1 cellular context compared by ENCODE assay signal in the genomic region with DNA sequence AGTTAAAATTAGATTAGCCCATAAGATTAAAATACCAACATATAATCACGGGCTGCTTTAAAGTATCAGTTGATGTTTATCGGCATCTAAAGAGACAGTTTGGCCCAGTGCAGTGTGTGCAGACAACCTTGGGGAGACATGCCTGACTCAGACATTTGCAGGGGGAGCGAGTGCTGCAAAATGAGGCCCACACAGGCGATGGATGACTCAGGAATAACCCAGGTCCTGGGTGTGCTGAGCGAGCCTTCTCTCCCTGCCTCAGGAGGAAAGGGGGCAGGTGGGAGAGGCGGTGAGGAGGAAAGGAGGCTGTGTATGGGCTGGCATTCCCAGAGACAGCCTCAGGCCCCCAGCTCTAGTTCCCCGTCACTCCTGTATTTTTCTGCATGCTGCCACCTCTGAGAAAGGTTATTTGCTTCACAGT.
TF ChIP-seq lines count a peak whose summit lies in the region.

No MANE protein-coding gene starts in this region.

TF ChIP-seq in K562, 482 proteins besides CTCF, POLR2A, EP300 and RAD21 (continued from another document and continues in another):
- TF ChIP-seq, protein P1, sequence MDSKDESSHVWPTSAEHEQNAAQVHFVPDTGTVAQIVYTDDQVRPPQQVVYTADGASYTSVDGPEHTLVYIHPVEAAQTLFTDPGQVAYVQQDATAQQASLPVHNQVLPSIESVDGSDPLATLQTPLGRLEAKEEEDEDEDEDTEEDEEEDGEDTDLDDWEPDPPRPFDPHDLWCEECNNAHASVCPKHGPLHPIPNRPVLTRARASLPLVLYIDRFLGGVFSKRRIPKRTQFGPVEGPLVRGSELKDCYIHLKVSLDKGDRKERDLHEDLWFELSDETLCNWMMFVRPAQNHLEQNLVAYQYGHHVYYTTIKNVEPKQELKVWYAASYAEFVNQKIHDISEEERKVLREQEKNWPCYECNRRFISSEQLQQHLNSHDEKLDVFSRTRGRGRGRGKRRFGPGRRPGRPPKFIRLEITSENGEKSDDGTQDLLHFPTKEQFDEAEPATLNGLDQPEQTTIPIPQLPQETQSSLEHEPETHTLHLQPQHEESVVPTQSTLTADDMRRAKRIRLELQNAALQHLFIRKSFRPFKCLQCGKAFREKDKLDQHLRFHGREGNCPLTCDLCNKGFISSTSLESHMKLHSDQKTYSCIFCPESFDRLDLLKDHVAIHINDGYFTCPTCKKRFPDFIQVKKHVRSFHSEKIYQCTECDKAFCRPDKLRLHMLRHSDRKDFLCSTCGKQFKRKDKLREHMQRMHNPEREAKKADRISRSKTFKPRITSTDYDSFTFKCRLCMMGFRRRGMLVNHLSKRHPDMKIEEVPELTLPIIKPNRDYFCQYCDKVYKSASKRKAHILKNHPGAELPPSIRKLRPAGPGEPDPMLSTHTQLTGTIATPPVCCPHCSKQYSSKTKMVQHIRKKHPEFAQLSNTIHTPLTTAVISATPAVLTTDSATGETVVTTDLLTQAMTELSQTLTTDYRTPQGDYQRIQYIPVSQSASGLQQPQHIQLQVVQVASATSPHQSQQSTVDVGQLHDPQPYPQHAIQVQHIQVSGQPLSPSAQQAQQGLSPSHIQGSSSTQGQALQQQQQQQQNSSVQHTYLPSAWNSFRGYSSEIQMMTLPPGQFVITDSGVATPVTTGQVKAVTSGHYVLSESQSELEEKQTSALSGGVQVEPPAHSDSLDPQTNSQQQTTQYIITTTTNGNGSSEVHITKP (IDR thresholded peaks at IDR 0.05; ENCODE audit: partially characterized antibody): peak; percentile 12
- 0 out of 4 replicates have a peak, but pooled peaks of 1 of the 2 experiments have one; percentile 36 for TF ChIP-seq MNT (conservative IDR thresholded peaks at IDR 0.05)
- TF ChIP-seq ZNF592 (IDR thresholded peaks at IDR 0.05): peak; percentile 79
- TF ChIP-seq, protein P2, sequence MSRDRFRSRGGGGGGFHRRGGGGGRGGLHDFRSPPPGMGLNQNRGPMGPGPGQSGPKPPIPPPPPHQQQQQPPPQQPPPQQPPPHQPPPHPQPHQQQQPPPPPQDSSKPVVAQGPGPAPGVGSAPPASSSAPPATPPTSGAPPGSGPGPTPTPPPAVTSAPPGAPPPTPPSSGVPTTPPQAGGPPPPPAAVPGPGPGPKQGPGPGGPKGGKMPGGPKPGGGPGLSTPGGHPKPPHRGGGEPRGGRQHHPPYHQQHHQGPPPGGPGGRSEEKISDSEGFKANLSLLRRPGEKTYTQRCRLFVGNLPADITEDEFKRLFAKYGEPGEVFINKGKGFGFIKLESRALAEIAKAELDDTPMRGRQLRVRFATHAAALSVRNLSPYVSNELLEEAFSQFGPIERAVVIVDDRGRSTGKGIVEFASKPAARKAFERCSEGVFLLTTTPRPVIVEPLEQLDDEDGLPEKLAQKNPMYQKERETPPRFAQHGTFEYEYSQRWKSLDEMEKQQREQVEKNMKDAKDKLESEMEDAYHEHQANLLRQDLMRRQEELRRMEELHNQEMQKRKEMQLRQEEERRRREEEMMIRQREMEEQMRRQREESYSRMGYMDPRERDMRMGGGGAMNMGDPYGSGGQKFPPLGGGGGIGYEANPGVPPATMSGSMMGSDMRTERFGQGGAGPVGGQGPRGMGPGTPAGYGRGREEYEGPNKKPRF (IDR thresholded peaks at IDR 0.05; ENCODE audit: low read depth, low read length): no peak
- peak; percentile 33 for TF ChIP-seq RBBP5 (IDR thresholded peaks at IDR 0.05; ENCODE audit: borderline replicate concordance, insufficient read depth, low read length, poor library complexity, severe bottlenecking)
- no peak for TF ChIP-seq STAT5B (CRISPR knock-in tag; IDR thresholded peaks at IDR 0.05)
- 0 out of 2 replicates have a peak, but pooled peaks have one; percentile 34 for TF ChIP-seq ETV5 (CRISPR knock-in tag; IDR thresholded peaks at IDR 0.05; ENCODE audit: low read depth)
- 0 out of 2 replicates have a peak, but pooled peaks have one; percentile 35 for TF ChIP-seq GATAD2A (IDR thresholded peaks at IDR 0.05)
- TF ChIP-seq C11orf30 (IDR thresholded peaks at IDR 0.05; ENCODE audit: low read depth): peak; percentile 94
- peak; percentile 62; the same call in 1 of the 2 replicates for TF ChIP-seq ZNF431 (CRISPR knock-in tag; IDR thresholded peaks at IDR 0.05)
- 0 out of 2 replicates have a peak, but pooled peaks have one; percentile 4 for TF ChIP-seq SMC3 (conservative IDR thresholded peaks at IDR 0.05; ENCODE audit: insufficient read depth, low read depth, low read length)
- TF ChIP-seq, protein P3, sequence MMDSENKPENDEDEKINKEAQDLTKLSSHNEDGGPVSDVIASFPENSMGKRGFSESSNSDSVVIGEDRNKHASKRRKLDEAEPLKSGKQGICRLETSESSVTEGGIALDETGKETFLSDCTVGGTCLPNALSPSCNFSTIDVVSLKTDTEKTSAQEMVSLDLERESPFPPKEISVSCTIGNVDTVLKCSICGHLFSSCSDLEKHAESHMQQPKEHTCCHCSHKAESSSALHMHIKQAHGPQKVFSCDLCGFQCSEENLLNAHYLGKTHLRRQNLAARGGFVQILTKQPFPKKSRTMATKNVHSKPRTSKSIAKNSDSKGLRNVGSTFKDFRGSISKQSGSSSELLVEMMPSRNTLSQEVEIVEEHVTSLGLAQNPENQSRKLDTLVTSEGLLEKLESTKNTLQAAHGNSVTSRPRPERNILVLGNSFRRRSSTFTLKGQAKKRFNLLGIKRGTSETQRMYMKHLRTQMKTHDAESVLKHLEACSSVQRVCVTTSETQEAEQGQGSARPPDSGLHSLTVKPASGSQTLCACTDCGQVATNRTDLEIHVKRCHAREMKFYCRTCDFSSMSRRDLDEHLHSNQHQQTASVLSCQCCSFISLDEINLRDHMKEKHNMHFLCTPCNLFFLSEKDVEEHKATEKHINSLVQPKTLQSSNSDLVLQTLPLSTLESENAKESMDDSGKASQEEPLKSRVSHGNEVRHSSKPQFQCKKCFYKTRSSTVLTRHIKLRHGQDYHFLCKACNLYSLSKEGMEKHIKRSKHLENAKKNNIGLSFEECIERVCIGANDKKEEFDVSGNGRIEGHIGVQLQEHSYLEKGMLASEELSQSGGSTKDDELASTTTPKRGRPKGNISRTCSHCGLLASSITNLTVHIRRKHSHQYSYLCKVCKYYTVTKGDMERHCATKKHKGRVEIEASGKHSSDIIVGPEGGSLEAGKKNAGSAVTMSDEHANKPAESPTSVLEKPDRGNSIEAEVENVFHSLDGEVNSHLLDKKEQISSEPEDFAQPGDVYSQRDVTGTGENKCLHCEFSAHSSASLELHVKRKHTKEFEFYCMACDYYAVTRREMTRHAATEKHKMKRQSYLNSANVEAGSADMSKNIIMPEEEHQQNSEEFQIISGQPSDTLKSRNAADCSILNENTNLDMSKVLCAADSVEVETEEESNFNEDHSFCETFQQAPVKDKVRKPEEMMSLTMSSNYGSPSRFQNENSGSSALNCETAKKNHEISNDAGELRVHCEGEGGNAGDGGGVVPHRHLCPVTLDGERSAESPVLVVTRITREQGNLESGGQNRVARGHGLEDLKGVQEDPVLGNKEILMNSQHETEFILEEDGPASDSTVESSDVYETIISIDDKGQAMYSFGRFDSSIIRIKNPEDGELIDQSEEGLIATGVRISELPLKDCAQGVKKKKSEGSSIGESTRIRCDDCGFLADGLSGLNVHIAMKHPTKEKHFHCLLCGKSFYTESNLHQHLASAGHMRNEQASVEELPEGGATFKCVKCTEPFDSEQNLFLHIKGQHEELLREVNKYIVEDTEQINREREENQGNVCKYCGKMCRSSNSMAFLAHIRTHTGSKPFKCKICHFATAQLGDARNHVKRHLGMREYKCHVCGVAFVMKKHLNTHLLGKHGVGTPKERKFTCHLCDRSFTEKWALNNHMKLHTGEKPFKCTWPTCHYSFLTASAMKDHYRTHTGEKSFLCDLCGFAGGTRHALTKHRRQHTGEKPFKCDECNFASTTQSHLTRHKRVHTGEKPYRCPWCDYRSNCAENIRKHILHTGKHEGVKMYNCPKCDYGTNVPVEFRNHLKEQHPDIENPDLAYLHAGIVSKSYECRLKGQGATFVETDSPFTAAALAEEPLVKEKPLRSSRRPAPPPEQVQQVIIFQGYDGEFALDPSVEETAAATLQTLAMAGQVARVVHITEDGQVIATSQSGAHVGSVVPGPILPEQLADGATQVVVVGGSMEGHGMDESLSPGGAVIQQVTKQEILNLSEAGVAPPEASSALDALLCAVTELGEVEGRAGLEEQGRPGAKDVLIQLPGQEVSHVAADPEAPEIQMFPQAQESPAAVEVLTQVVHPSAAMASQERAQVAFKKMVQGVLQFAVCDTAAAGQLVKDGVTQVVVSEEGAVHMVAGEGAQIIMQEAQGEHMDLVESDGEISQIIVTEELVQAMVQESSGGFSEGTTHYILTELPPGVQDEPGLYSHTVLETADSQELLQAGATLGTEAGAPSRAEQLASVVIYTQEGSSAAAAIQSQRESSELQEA (IDR thresholded peaks at IDR 0.05; ENCODE audit: low read depth): no peak
- peak; percentile 89 for TF ChIP-seq MAFK (IDR thresholded peaks at IDR 0.05; ENCODE audit: low read length)
- 0 out of 2 replicates have a peak, but pooled peaks have one; percentile 17 for TF ChIP-seq L3MBTL2 (IDR thresholded peaks at IDR 0.05)
- no peak for TF ChIP-seq ZNF395 (CRISPR knock-in tag; IDR thresholded peaks at IDR 0.05)
- TF ChIP-seq DPF2 (IDR thresholded peaks at IDR 0.05): peak; percentile 76
- no peak for TF ChIP-seq SRSF3 (IDR thresholded peaks at IDR 0.05; ENCODE audit: insufficient read depth, low read length)
- no peak for TF ChIP-seq ZNF232 (CRISPR knock-in tag; IDR thresholded peaks at IDR 0.05)
- TF ChIP-seq SMARCA4 (IDR thresholded peaks at IDR 0.05): peak; percentile 79
- TF ChIP-seq JUND (IDR thresholded peaks at IDR 0.05; ENCODE audit: borderline replicate concordance, low read depth, low read length): peak; percentile 91
- TF ChIP-seq JUND (tag; IDR thresholded peaks at IDR 0.05; ENCODE audit: borderline replicate concordance, low read depth, low read length): peak; percentile 77; the same call in 1 of the 3 replicates
- TF ChIP-seq, protein P4, sequence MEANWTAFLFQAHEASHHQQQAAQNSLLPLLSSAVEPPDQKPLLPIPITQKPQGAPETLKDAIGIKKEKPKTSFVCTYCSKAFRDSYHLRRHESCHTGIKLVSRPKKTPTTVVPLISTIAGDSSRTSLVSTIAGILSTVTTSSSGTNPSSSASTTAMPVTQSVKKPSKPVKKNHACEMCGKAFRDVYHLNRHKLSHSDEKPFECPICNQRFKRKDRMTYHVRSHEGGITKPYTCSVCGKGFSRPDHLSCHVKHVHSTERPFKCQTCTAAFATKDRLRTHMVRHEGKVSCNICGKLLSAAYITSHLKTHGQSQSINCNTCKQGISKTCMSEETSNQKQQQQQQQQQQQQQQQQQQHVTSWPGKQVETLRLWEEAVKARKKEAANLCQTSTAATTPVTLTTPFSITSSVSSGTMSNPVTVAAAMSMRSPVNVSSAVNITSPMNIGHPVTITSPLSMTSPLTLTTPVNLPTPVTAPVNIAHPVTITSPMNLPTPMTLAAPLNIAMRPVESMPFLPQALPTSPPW (CRISPR knock-in tag; IDR thresholded peaks at IDR 0.05): peak; percentile 81
- 0 out of 2 replicates have a peak, but pooled peaks have one; percentile 11 for TF ChIP-seq ZNF239 (CRISPR knock-in tag; IDR thresholded peaks at IDR 0.05)
- TF ChIP-seq BACH1 (tag; IDR thresholded peaks at IDR 0.05): peak; percentile 83
- TF ChIP-seq FOXO4 (CRISPR knock-in tag; IDR thresholded peaks at IDR 0.05): no peak
